Comparison of ENCODE assay signal across 8 cellular contexts in genomic region chr20:30811896-30812671, GRCh38.
DNase-seq lines count a peak whose midpoint lies in the region; ATAC-seq and TF ChIP-seq lines count a peak whose summit lies in the region.

No MANE protein-coding gene starts in this region.

- peaks cover 27% of the 10 kb centered on the region for H3K9me3 ChIP-seq in IMR-90 (ENCODE audit: control insufficient read depth, insufficient read depth, low read length)
- no peaks in the 10 kb centered on the region for H3K9me3 ChIP-seq in adipocyte (ENCODE audit: control insufficient read depth, low read length)
- no peaks in the 10 kb centered on the region for H3K9me3 ChIP-seq in PC-9 (ENCODE audit: insufficient read depth, low read depth)

- no peak overlapping the region for H4K91ac ChIP-seq in IMR-90 (ENCODE audit: insufficient read depth, low read depth, low read length)

- H3K27me3 ChIP-seq in IMR-90 (ENCODE audit: control insufficient read depth, insufficient read depth, low read length) (no peaks in the 10 kb centered on the region; the same call in 1 of the 2 replicates), adipocyte (replicated peaks; ENCODE audit: control insufficient read depth, insufficient read depth, low read length) (peaks cover 6% of the 10 kb centered on the region), PC-9 (ENCODE audit: insufficient read depth, low read depth) (peaks cover 25% of the 10 kb centered on the region)

- intact Hi-C loops in IMR-90 (cut with micrococcal nuclease), result no loop called here
- intact Hi-C loops in PC-9 (cut with micrococcal nuclease; ENCODE audit: unreplicated experiment), result no loop called here

- no peak overlapping the region; the same call in 1 of the 2 replicates for H3K4me2 ChIP-seq in IMR-90 (ENCODE audit: low read depth, low read length)
- no peak overlapping the region for H3K4me2 ChIP-seq in PC-9

- 53% methylated on average over 26 of the region's 34 CpGs; no CpG with 5 or more reads in 1 of the 2 experiments for WGBS in IMR-90 (ENCODE audit: extremely low coverage in 2 of 2, insufficient read length in 1 of 2), 2 experiments

- H3K9ac ChIP-seq in IMR-90 (ENCODE audit: low read depth, low read length) (no peak overlapping the region), adipocyte (ENCODE audit: low read length) (no peak overlapping the region)

- H2AFZ ChIP-seq in IMR-90 (replicated peaks; ENCODE audit: low read length, poor library complexity) (peak overlapping the region; percentile 1), PC-9 (no peak overlapping the region)

- H2AK9ac ChIP-seq in IMR-90 (replicated peaks; ENCODE audit: low read depth, low read length, poor library complexity), result no peak overlapping the region

- ATAC-seq in GM18907 (IDR thresholded peaks at IDR 0.05; ENCODE audit: unreplicated experiment) (peak; percentile 59), IMR-90 (ENCODE audit: low read depth) (peak; percentile 68), HG03039 (IDR thresholded peaks at IDR 0.05; ENCODE audit: unreplicated experiment) (no peak)

- no peak overlapping the region for H2AK5ac ChIP-seq in IMR-90 (ENCODE audit: low read depth, low read length)

- no peak overlapping the region for H3K27ac ChIP-seq in IMR-90 (ENCODE audit: insufficient read depth, low read length)
- no peak overlapping the region for H3K27ac ChIP-seq in PC-9

- POLR2A ChIA-PET in IMR-90 (lab: Charles Lee; ENCODE audit: unreplicated experiment), result no interaction called here
- POLR2A ChIA-PET in PC-9 (lab: Charles Lee; ENCODE audit: unreplicated experiment), result no interaction called here

- H3K4ac ChIP-seq in IMR-90 (ENCODE audit: low read depth, low read length), result no peak overlapping the region

- no peaks in the 10 kb centered on the region for H4K20me1 ChIP-seq in IMR-90 (ENCODE audit: insufficient read depth, low read length)
- H4K20me1 ChIP-seq in PC-9 (ENCODE audit: insufficient read depth), result no peaks in the 10 kb centered on the region

- no peaks in the 10 kb centered on the region for H3F3A ChIP-seq in PC-9 (ENCODE audit: insufficient read depth, low read depth)

- CTCF ChIA-PET in IMR-90 (lab: Yijun Ruan, JAX) (no interaction called here), PC-9 (lab: Charles Lee) (no interaction called here)

- no peak overlapping the region for H2BK5ac ChIP-seq in IMR-90 (ENCODE audit: low read depth, low read length, poor library complexity, severe bottlenecking)

- H3K36me3 ChIP-seq in IMR-90 (ENCODE audit: control insufficient read depth, insufficient read depth, low read length) (no peaks in the 10 kb centered on the region), adipocyte (ENCODE audit: control insufficient read depth, insufficient read depth, low read length, severe bottlenecking) (no peaks in the 10 kb centered on the region), PC-9 (ENCODE audit: low read depth) (no peaks in the 10 kb centered on the region)

- H4K5ac ChIP-seq in IMR-90 (ENCODE audit: low read depth, low read length), result no peak overlapping the region

- no peak for TF ChIP-seq CTCF in IMR-90 (conservative IDR thresholded peaks at IDR 0.05; ENCODE audit: low read depth, low read length)
- TF ChIP-seq CTCF in PC-9 (conservative IDR thresholded peaks at IDR 0.05), result no peak

- no peak overlapping the region for H2BK15ac ChIP-seq in IMR-90 (ENCODE audit: low read depth, low read length)

- H2BK120ac ChIP-seq in IMR-90 (ENCODE audit: low read depth, low read length), result no peak overlapping the region

- no peaks in the 10 kb centered on the region for H3K79me1 ChIP-seq in IMR-90 (ENCODE audit: low read depth in 1 of 2, low read length in 2 of 2)

- in situ Hi-C loops in IMR-90 (cut with MboI; ENCODE audit: low sequenced_read_pairs), result no loop called here

- H3K4me3 ChIP-seq in IMR-90 (ENCODE audit: insufficient read depth, low read depth, low read length) (no peak overlapping the region), adipocyte (ENCODE audit: low read length) (no peak overlapping the region), PC-9 (no peak overlapping the region)

- DNase-seq in IMR-90 (peak; percentile 49), adipocyte (ENCODE audit: low read depth) (peak; percentile 35), iris pigment epithelial cell (ENCODE audit: low read depth) (peak; percentile 45), PC-9 (no peak), activated T-cell treated with anti-CD3 and anti-CD28 coated beads for 4 hours (no peak)
- DNase-seq in activated CD4-positive, alpha-beta T cell treated with anti-CD3 and anti-CD28 coated beads, Interleukin-2, amount 50 U/mL, for 48 hours, result no peak

- no peak for TF ChIP-seq RAD21 in IMR-90 (IDR thresholded peaks at IDR 0.05; ENCODE audit: low read length)

- no peak for TF ChIP-seq POLR2A in IMR-90 (IDR thresholded peaks at IDR 0.05; ENCODE audit: low read depth, low read length)

- dilution Hi-C loops in IMR-90 (cut with HindIII; ENCODE audit: low sequenced_read_pairs, unreplicated experiment), result no loop called here

- H4K8ac ChIP-seq in IMR-90 (ENCODE audit: low read depth in 2 of 2, low read length in 2 of 2), result no peak overlapping the region

- BruUV-seq in IMR-90 (replicated peaks; lab: Mats Ljungman, UMichigan) (no TSS peak), PC-9 (replicated peaks; lab: Mats Ljungman, UMichigan) (no TSS peak)

- no peaks in the 10 kb centered on the region for H3K4me1 ChIP-seq in IMR-90 (ENCODE audit: control insufficient read depth, insufficient read depth, low read length)
- no peaks in the 10 kb centered on the region for H3K4me1 ChIP-seq in adipocyte (ENCODE audit: control insufficient read depth, insufficient read depth, low read length)
- H3K4me1 ChIP-seq in PC-9 (replicated peaks; ENCODE audit: insufficient read depth), result no peaks in the 10 kb centered on the region

- H3K56ac ChIP-seq in IMR-90 (ENCODE audit: extremely low read depth, insufficient read depth, low read length), result no peak overlapping the region

- no peaks in the 10 kb centered on the region for H3K79me2 ChIP-seq in PC-9 (ENCODE audit: low read depth)

- H3K14ac ChIP-seq in IMR-90 (replicated peaks; ENCODE audit: low read depth, low read length), result no peak overlapping the region

- no peak overlapping the region for H3K18ac ChIP-seq in IMR-90 (ENCODE audit: low read depth, low read length)

- no peaks in the 10 kb centered on the region for H3K9me2 ChIP-seq in PC-9 (ENCODE audit: insufficient read depth)

- H2BK20ac ChIP-seq in IMR-90 (ENCODE audit: low read depth, low read length), result no peak overlapping the region; the same call in 1 of the 2 replicates

- no peaks in the 10 kb centered on the region for H3K9me1 ChIP-seq in IMR-90 (ENCODE audit: insufficient read depth, low read length)

- no peak overlapping the region for H3K23ac ChIP-seq in IMR-90 (ENCODE audit: low read depth, low read length)

TF ChIP-seq in IMR-90, 13 proteins besides CTCF, POLR2A, EP300 and RAD21:
- TF ChIP-seq NFE2L2 (IDR thresholded peaks at IDR 0.05; ENCODE audit: low read depth, low read length) (no peak), FOS (IDR thresholded peaks at IDR 0.05; ENCODE audit: low read depth, low read length) (no peak), SMC3 (IDR thresholded peaks at IDR 0.05; ENCODE audit: low read depth, low read length) (no peak), RCOR1 (IDR thresholded peaks at IDR 0.05; ENCODE audit: insufficient replicate concordance, low read length) (no peak), MXI1 (IDR thresholded peaks at IDR 0.05; ENCODE audit: borderline replicate concordance, low read depth, low read length) (no peak), MAFK (IDR thresholded peaks at IDR 0.05; ENCODE audit: low read depth, low read length) (no peak), BHLHE40 (IDR thresholded peaks at IDR 0.05; ENCODE audit: low read depth, low read length) (no peak), MAZ (IDR thresholded peaks at IDR 0.05; ENCODE audit: borderline replicate concordance, low read depth, low read length) (no peak), CEBPB (IDR thresholded peaks at IDR 0.05; ENCODE audit: low read depth, low read length) (no peak), USF2 (IDR thresholded peaks at IDR 0.05; ENCODE audit: low read depth, low read length) (no peak), CHD1 (IDR thresholded peaks at IDR 0.05; ENCODE audit: low read depth, low read length) (no peak), RFX5 (IDR thresholded peaks at IDR 0.05; ENCODE audit: low read depth, low read length) (no peak), ELK1 (IDR thresholded peaks at IDR 0.05; ENCODE audit: borderline replicate concordance, low read depth, low read length) (no peak)

Comparison
In these comparisons a context has a peak if more than half of its experiments do, and no peak if none do; other contexts are left out.
1. DNase-seq: peak in IMR-90 (single experiment), adipocyte (single experiment) and iris pigment epithelial cell (single experiment); none in PC-9 (0 of 2), activated T-cell treated with anti-CD3 and anti-CD28 coated beads for 4 hours (single experiment) and activated CD4-positive, alpha-beta T cell treated with anti-CD3 and anti-CD28 coated beads, Interleukin-2, amount 50 U/mL, for 48 hours (0 of 2).